In the genomic region with DNA sequence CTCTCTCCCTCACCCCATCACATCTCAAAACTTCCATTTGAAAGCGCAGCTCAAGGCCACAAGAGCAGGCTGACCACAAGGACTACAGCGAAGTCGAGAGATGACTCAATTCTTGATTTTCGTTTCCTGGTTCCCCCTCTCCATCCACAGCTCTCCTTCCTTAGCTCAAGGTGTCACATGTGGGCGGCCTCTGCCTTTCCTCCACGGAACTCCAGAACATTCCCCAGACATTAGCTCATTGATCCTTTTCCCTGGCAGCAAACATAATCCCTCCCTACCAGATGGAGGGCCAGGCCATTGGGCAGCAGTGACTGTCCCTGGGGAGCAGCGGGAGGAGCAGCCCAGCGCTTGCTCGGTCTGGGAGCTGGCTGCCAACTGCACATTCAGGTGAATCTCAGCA, we compare ENCODE assay signal across 9 cellular contexts. TPM values are rescaled to one million over a fixed set of nuclear protein-coding genes. Genes with fewer than 3 reads are reported as not detected.
A peak's percentile ranks its signal among the peaks of the same experiment; 100 is the strongest.
DNase-seq lines count a peak whose midpoint lies in the region; ATAC-seq, FAIRE-seq and TF ChIP-seq lines count a peak whose summit lies in the region.
"Had no signal": no experiment of that assay in that cellular context is flagged by ENCODE, and none has a peak within 500 bp of the region (broad histone marks: within the 10 kb centered on the region; RNA-seq: fewer than 3 reads in every experiment).

No MANE protein-coding gene starts in this region.

- CTCF ChIA-PET in WTC11 (lab: Charles Lee) = interaction anchor here (1.1 to 1.4 kb wide), 2 partner anchors 13 to 121 kb away, joined by 3 read pairs; no protein-coding TSS in a partner anchor

- TF ChIP-seq CTCF in WTC11 (IDR thresholded peaks at IDR 0.05) (no peak), kidney (IDR thresholded peaks at IDR 0.05; ENCODE audit: borderline replicate concordance, extremely low read depth, insufficient read depth) (no peak)

- whole genome bisulfite sequencing in mesenchymal stem cell = 46% methylated on average over 9 of the region's 9 CpGs

- no peak overlapping the region for H2AFZ ChIP-seq in mesenchymal stem cell (ENCODE audit: low read depth, low read length)

- DNase-seq in MV-4-11 (lab: John Stamatoyannopoulos, UW) = peak; percentile 80
- peak; percentile 80 for DNase-seq in mesenchymal stem cell
- DNase-seq in GF-D8 (lab: John Stamatoyannopoulos, UW) = no peak
- no peak for DNase-seq in WTC11 (ENCODE audit: low spot score)
- DNase-seq in kidney = no peak
- DNase-seq in iPS-NIHi11 (ENCODE audit: low spot score) = no peak
- DNase-seq: activated CD4-positive, alpha-beta T cell treated with anti-CD3 and anti-CD28 coated beads, Interleukin-2, amount 10 ng/mL, durations not matched to agents 7 days and 5 days had no signal

- H3K18ac ChIP-seq in mesenchymal stem cell (ENCODE audit: low read depth in 1 of 2, low read length in 2 of 2) = peak overlapping the region in 1 of 2 experiments; percentile 18

- H2BK15ac ChIP-seq in mesenchymal stem cell (ENCODE audit: low read depth, poor library complexity, severe bottlenecking) = no peak overlapping the region

- H4K91ac ChIP-seq in mesenchymal stem cell (ENCODE audit: low read length) = no peak overlapping the region

- no peak overlapping the region for H4K8ac ChIP-seq in mesenchymal stem cell (ENCODE audit: low read length)

- peaks cover 10% of the 10 kb centered on the region; the same call in 1 of the 2 replicates for H3K4me1 Mint-ChIP-seq in WTC11
- H3K4me1 Mint-ChIP-seq: activated CD4-positive, alpha-beta T cell treated with anti-CD3 and anti-CD28 coated beads, Interleukin-2, amount 10 ng/mL, durations not matched to agents 7 days and 5 days had no signal

- POLR2A ChIA-PET in WTC11 (lab: Charles Lee) = no interaction called here

- H3K4me1 ChIP-seq in mesenchymal stem cell (ENCODE audit: control insufficient read depth, insufficient read depth, low read depth, low read length) (peaks cover 10% of the 10 kb centered on the region), kidney (ENCODE audit: control insufficient read depth in 1 of 2, insufficient read depth in 1 of 2, low read depth in 1 of 2, low read length in 2 of 2) (no peaks in the 10 kb centered on the region)

- peak overlapping the region in 1 of 2 experiments; percentile 46 for H3K14ac ChIP-seq in mesenchymal stem cell (ENCODE audit: low read length in 2 of 2)

- H3K27ac Mint-ChIP-seq in WTC11 = no peak overlapping the region
- H3K27ac Mint-ChIP-seq: activated CD4-positive, alpha-beta T cell treated with anti-CD3 and anti-CD28 coated beads, Interleukin-2, amount 10 ng/mL, durations not matched to agents 7 days and 5 days had no signal

- H3K4me3 Mint-ChIP-seq in WTC11 = no peak overlapping the region
- H3K4me3 Mint-ChIP-seq: activated CD4-positive, alpha-beta T cell treated with anti-CD3 and anti-CD28 coated beads, Interleukin-2, amount 10 ng/mL, durations not matched to agents 7 days and 5 days had no signal

- H3K36me3 ChIP-seq in mesenchymal stem cell (ENCODE audit: control insufficient read depth in 1 of 2, insufficient read depth in 2 of 2, low read depth in 1 of 2, low read length in 2 of 2) (peaks cover 0 to under 1% of the 10 kb centered on the region in 2 experiments), kidney (ENCODE audit: control insufficient read depth in 1 of 2, insufficient read depth in 2 of 2, low read length in 2 of 2) (no peaks in the 10 kb centered on the region)

- H3K4me3 ChIP-seq in mesenchymal stem cell (ENCODE audit: insufficient read depth in 1 of 2, low read depth in 1 of 2, low read length in 2 of 2) = no peak overlapping the region
- no peak overlapping the region for H3K4me3 ChIP-seq in kidney (ENCODE audit: low read length in 2 of 2)

- no peak overlapping the region for H2AK5ac ChIP-seq in mesenchymal stem cell (ENCODE audit: low read length, severe bottlenecking)

- peak; percentile 94 for ATAC-seq in GM18508 (IDR thresholded peaks at IDR 0.05; ENCODE audit: insufficient read depth, unreplicated experiment)
- peak; percentile 78 for ATAC-seq in HG02571 (IDR thresholded peaks at IDR 0.05; ENCODE audit: unreplicated experiment)
- no peak for ATAC-seq in WTC11

- H3K36me3 Mint-ChIP-seq in WTC11 = peaks cover 3% of the 10 kb centered on the region; the same call in 1 of the 2 replicates

- no peak overlapping the region for H3K4ac ChIP-seq in mesenchymal stem cell (ENCODE audit: low read depth in 1 of 2, low read length in 2 of 2)

- intact Hi-C loops in kidney (cut with DNase I) = no loop called here

- H2BK12ac ChIP-seq in mesenchymal stem cell (ENCODE audit: low read length in 2 of 2) = no peak overlapping the region

- FAIRE-seq in kidney (lab: Jason Lieb, UNC) = no peak

- H3K23ac ChIP-seq in mesenchymal stem cell (ENCODE audit: low read length in 2 of 2) = no peak overlapping the region

- H2BK5ac ChIP-seq in mesenchymal stem cell (ENCODE audit: low read depth, low read length, poor library complexity, severe bottlenecking) = no peak overlapping the region

- H3K9me3 ChIP-seq in mesenchymal stem cell (ENCODE audit: control insufficient read depth, low read length) (no peaks in the 10 kb centered on the region), kidney (ENCODE audit: control insufficient read depth in 1 of 2, low read length in 2 of 2) (no peaks in the 10 kb centered on the region)

- H3K79me1 ChIP-seq in mesenchymal stem cell (replicated peaks; ENCODE audit: low read length, poor library complexity, severe bottlenecking) = peaks cover 1% of the 10 kb centered on the region

- H3K27me3 ChIP-seq in mesenchymal stem cell (ENCODE audit: control insufficient read depth in 1 of 2, insufficient read depth in 1 of 2, low read length in 2 of 2) = no peaks in the 10 kb centered on the region

- no peak overlapping the region for H2BK120ac ChIP-seq in mesenchymal stem cell (ENCODE audit: low read depth, low read length)

- no peak overlapping the region for H3K4me2 ChIP-seq in mesenchymal stem cell (ENCODE audit: low read length, poor library complexity, severe bottlenecking)

- H3K27ac ChIP-seq in mesenchymal stem cell (ENCODE audit: low read length, poor library complexity, severe bottlenecking) (peak overlapping the region; percentile 15), kidney (ENCODE audit: low read depth in 2 of 2, low read length in 2 of 2) (no peak overlapping the region)

- H3K9ac ChIP-seq in mesenchymal stem cell (ENCODE audit: low read length) = no peak overlapping the region
- no peak overlapping the region for H3K9ac ChIP-seq in kidney (ENCODE audit: low read length in 2 of 2)

- H3K9me3 Mint-ChIP-seq in WTC11 = peaks cover 12% of the 10 kb centered on the region
- H3K9me3 Mint-ChIP-seq: activated CD4-positive, alpha-beta T cell treated with anti-CD3 and anti-CD28 coated beads, Interleukin-2, amount 10 ng/mL, durations not matched to agents 7 days and 5 days had no signal

- no peaks in the 10 kb centered on the region; the same call in 1 of the 2 replicates for H3K27me3 Mint-ChIP-seq in WTC11 (ENCODE audit: low read depth)
- H3K27me3 Mint-ChIP-seq: activated CD4-positive, alpha-beta T cell treated with anti-CD3 and anti-CD28 coated beads, Interleukin-2, amount 10 ng/mL, durations not matched to agents 7 days and 5 days had no signal

TF ChIP-seq in WTC11, 78 proteins besides CTCF, POLR2A, EP300 and RAD21 (continues in another document):
- TF ChIP-seq ZMAT4 (CRISPR knock-in tag; IDR thresholded peaks at IDR 0.05) (no peak), KAT7 (CRISPR knock-in tag; IDR thresholded peaks at IDR 0.05; ENCODE audit: borderline replicate concordance) (no peak)
- TF ChIP-seq, protein P1, sequence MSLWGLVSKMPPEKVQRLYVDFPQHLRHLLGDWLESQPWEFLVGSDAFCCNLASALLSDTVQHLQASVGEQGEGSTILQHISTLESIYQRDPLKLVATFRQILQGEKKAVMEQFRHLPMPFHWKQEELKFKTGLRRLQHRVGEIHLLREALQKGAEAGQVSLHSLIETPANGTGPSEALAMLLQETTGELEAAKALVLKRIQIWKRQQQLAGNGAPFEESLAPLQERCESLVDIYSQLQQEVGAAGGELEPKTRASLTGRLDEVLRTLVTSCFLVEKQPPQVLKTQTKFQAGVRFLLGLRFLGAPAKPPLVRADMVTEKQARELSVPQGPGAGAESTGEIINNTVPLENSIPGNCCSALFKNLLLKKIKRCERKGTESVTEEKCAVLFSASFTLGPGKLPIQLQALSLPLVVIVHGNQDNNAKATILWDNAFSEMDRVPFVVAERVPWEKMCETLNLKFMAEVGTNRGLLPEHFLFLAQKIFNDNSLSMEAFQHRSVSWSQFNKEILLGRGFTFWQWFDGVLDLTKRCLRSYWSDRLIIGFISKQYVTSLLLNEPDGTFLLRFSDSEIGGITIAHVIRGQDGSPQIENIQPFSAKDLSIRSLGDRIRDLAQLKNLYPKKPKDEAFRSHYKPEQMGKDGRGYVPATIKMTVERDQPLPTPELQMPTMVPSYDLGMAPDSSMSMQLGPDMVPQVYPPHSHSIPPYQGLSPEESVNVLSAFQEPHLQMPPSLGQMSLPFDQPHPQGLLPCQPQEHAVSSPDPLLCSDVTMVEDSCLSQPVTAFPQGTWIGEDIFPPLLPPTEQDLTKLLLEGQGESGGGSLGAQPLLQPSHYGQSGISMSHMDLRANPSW (CRISPR knock-in tag; conservative IDR thresholded peaks at IDR 0.05; ENCODE audit: low read depth) = no peak
- TF ChIP-seq, protein P2, sequence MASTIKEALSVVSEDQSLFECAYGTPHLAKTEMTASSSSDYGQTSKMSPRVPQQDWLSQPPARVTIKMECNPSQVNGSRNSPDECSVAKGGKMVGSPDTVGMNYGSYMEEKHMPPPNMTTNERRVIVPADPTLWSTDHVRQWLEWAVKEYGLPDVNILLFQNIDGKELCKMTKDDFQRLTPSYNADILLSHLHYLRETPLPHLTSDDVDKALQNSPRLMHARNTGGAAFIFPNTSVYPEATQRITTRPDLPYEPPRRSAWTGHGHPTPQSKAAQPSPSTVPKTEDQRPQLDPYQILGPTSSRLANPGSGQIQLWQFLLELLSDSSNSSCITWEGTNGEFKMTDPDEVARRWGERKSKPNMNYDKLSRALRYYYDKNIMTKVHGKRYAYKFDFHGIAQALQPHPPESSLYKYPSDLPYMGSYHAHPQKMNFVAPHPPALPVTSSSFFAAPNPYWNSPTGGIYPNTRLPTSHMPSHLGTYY (CRISPR knock-in tag; IDR thresholded peaks at IDR 0.05) = no peak

RNA-seq across cellular contexts. Expression of gene CCDC149, which starts 56.3 kb away (rescaled TPM):
- polyA plus RNA-seq in mesenchymal stem cell (2013, experiment 1 of 2) = 5.3 TPM
- polyA plus RNA-seq in mesenchymal stem cell (2013, experiment 2 of 2) = 4.9 TPM
- 3.9 to 4.8 TPM (median 4.4 TPM) in 3 replicates for total RNA-seq in WTC11 (2021)
- total RNA-seq in kidney = 21.8 TPM
- 6.9 TPM for polyA plus RNA-seq in kidney (ENCODE audit: insufficient read depth, low read depth, low replicate concordance)
- total RNA-seq: activated CD4-positive, alpha-beta T cell treated with anti-CD3 and anti-CD28 coated beads, Interleukin-2, amount 10 ng/mL, durations not matched to agents 7 days and 5 days had no signal

Comparison
In these comparisons a context has a peak if more than half of its experiments do, and no peak if none do; other contexts are left out.
1. DNase-seq: peak in MV-4-11 (single experiment) and mesenchymal stem cell (single experiment); none in GF-D8 (single experiment), WTC11 (single experiment), kidney (single experiment) and iPS-NIHi11 (single experiment).